ENCODE assay signal across 1 cellular context in the genomic region with DNA sequence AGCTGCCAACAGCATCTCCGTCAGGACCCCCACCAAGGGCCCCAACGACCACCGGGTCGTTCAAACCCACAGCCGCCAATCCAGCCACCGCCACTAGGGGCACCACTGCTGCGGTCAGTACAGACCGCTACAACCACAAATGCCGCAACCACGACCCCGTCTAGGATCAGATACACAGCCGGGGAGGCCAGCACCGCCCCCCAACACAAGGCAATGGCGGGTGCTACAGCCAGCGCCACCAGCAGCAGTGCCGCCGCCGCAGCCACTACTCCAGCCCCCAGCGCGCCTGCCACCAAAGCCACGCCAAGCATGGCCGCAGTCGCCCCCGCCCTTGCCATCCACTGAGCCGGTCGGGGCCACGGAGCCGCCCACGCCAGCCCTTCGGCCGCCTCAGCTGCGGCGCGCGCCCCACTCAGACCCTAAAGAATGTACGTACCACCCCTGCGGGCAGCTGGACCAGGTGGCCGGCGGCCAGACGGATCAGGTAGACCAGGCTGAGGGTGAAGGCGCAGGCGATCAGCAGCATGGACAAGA.
TF ChIP-seq lines count a peak whose summit lies in the region.

No MANE protein-coding gene starts in this region.

TF ChIP-seq in K562, 482 proteins besides CTCF, POLR2A, EP300 and RAD21 (continued from another document and continues in another):
- TF ChIP-seq RERE (CRISPR knock-in tag; IDR thresholded peaks at IDR 0.05; ENCODE audit: borderline replicate concordance), result 0 out of 2 replicates have a peak, but pooled peaks have one; percentile 46
- no peak for TF ChIP-seq DIDO1 (tag; IDR thresholded peaks at IDR 0.05; ENCODE audit: low read depth)
- TF ChIP-seq FOXM1 (IDR thresholded peaks at IDR 0.05; ENCODE audit: low read depth), result no peak
- peak; percentile 27; the same call in 1 of the 2 replicates for TF ChIP-seq FOXM1 (CRISPR knock-in tag; IDR thresholded peaks at IDR 0.05; ENCODE audit: low read depth)
- TF ChIP-seq TEAD4 (IDR thresholded peaks at IDR 0.05; ENCODE audit: low read length), result peak; percentile 74
- TF ChIP-seq TEAD4 (CRISPR knock-in tag; IDR thresholded peaks at IDR 0.05; ENCODE audit: borderline replicate concordance), result no peak
- TF ChIP-seq SIN3A (IDR thresholded peaks at IDR 0.05; ENCODE audit: borderline replicate concordance in 2 of 2, control insufficient read depth in 1 of 2, low read depth in 2 of 2, low read length in 2 of 2), result peak; percentile 3 to 47; a peak in 2 of 4 replicates
- no peak for TF ChIP-seq ZNF507 (tag; conservative IDR thresholded peaks at IDR 0.05)
- TF ChIP-seq ZNF431 (CRISPR knock-in tag; IDR thresholded peaks at IDR 0.05), result peak; percentile 73; the same call in 1 of the 2 replicates
- TF ChIP-seq HMG20B (CRISPR knock-in tag; IDR thresholded peaks at IDR 0.05), result no peak
- no peak for TF ChIP-seq ZNF785 (CRISPR knock-in tag; IDR thresholded peaks at IDR 0.05)
- no peak for TF ChIP-seq TAF15 (IDR thresholded peaks at IDR 0.05; ENCODE audit: low read depth, low read length)
- TF ChIP-seq MAX (CRISPR knock-in tag; IDR thresholded peaks at IDR 0.05), result no peak
- no peak for TF ChIP-seq BCLAF1 (IDR thresholded peaks at IDR 0.05; ENCODE audit: borderline replicate concordance in 1 of 2, control insufficient read depth in 1 of 2, low read depth in 2 of 2, low read length in 1 of 2)
- TF ChIP-seq CTCFL (IDR thresholded peaks at IDR 0.05; ENCODE audit: borderline replicate concordance, insufficient read depth, low read depth, low read length, poor library complexity, severe bottlenecking), result peak; percentile 74
- TF ChIP-seq, protein P1, sequence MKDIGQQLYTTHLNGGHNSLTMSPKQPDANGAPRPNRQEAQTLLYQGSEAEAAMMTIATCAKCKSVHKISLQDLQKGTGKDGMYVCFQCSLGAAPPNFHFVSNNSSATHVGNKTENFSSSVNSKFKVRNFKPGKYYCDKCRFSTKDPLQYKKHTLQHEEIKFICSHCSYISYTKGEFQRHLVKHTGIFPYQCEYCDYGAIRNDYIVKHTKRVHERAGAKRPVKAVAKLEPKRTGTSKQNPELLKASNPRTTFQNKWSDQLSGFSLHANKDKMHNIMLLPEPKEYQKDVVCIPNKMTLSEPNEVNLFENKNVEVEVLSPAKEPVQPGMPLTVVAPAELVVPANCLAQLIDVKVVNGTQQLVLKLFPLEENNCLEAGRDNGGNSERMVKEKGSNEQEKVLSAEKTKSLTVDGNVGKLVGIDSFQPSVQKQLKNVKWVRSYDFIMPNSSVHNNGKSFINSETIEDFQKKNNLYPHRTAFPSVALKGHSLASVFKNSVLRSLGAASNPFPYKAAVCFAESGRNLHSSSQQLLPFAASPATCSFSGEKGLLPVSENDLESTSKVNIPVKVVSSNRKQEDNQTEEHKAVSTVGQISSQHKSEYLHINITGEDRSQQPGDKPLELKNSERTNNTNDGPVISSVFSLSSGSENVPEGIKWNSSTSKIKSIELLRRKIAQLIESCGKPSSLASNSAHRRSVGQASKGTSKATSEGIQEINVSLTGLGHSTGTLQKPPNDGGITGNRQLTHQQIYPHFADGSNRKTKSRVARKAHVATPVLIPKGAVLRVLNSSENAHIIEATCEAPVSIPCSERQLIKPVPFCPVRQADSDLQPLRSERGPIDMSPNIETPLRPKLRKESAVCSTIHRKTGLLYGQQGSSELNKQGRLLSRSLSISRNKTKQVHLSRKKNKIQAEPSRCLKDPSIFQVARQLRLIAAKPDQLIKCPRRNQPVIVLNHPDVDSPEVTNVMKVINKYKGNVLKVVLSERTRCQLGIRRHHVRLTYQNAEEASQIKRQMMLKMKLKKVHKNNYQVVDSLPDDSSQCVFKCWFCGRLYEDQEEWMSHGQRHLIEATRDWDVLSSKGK (CRISPR knock-in tag; IDR thresholded peaks at IDR 0.05), result no peak
- TF ChIP-seq BRCA1 (IDR thresholded peaks at IDR 0.05), result no peak
- no peak for TF ChIP-seq BRCA1 (CRISPR knock-in tag; IDR thresholded peaks at IDR 0.05)
- peak; percentile 90 for TF ChIP-seq CHD1 (IDR thresholded peaks at IDR 0.05; ENCODE audit: low read length)
- no peak; the same call in 1 of the 2 replicates for TF ChIP-seq BRD4 (IDR thresholded peaks at IDR 0.05)
- TF ChIP-seq ZNF384 (IDR thresholded peaks at IDR 0.05; ENCODE audit: low read depth, low read length), result no peak
- TF ChIP-seq ERF (CRISPR knock-in tag; IDR thresholded peaks at IDR 0.05), result no peak
- no peak for TF ChIP-seq SP1 (CRISPR knock-in tag; IDR thresholded peaks at IDR 0.05)
- TF ChIP-seq, protein P2, sequence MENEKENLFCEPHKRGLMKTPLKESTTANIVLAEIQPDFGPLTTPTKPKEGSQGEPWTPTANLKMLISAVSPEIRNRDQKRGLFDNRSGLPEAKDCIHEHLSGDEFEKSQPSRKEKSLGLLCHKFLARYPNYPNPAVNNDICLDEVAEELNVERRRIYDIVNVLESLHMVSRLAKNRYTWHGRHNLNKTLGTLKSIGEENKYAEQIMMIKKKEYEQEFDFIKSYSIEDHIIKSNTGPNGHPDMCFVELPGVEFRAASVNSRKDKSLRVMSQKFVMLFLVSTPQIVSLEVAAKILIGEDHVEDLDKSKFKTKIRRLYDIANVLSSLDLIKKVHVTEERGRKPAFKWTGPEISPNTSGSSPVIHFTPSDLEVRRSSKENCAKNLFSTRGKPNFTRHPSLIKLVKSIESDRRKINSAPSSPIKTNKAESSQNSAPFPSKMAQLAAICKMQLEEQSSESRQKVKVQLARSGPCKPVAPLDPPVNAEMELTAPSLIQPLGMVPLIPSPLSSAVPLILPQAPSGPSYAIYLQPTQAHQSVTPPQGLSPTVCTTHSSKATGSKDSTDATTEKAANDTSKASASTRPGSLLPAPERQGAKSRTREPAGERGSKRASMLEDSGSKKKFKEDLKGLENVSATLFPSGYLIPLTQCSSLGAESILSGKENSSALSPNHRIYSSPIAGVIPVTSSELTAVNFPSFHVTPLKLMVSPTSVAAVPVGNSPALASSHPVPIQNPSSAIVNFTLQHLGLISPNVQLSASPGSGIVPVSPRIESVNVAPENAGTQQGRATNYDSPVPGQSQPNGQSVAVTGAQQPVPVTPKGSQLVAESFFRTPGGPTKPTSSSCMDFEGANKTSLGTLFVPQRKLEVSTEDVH (IDR thresholded peaks at IDR 0.05; ENCODE audit: low read depth, partially characterized antibody), result peak; percentile 43
- no peak for TF ChIP-seq ZFP36 (IDR thresholded peaks at IDR 0.05; ENCODE audit: low read depth, low read length, partially characterized antibody)
- no peak for TF ChIP-seq KLF10 (CRISPR knock-in tag; IDR thresholded peaks at IDR 0.05)
- TF ChIP-seq CXXC5 (CRISPR knock-in tag; IDR thresholded peaks at IDR 0.05), result peak; percentile 75
- TF ChIP-seq, protein P3, sequence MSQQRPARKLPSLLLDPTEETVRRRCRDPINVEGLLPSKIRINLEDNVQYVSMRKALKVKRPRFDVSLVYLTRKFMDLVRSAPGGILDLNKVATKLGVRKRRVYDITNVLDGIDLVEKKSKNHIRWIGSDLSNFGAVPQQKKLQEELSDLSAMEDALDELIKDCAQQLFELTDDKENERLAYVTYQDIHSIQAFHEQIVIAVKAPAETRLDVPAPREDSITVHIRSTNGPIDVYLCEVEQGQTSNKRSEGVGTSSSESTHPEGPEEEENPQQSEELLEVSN (IDR thresholded peaks at IDR 0.05; ENCODE audit: borderline replicate concordance in 1 of 2, extremely low read depth in 1 of 2, insufficient read depth in 1 of 2, insufficient read length in 1 of 2, low read depth in 1 of 2, low read length in 1 of 2, poor library complexity in 1 of 2, severe bottlenecking in 1 of 2), result no peak
- no peak for TF ChIP-seq ZNF280A (IDR thresholded peaks at IDR 0.05; ENCODE audit: low read depth, partially characterized antibody)
- TF ChIP-seq BCL6 (CRISPR knock-in tag; IDR thresholded peaks at IDR 0.05), result 0 out of 2 replicates have a peak, but pooled peaks have one; percentile 47
- 0 out of 2 replicates have a peak, but pooled peaks have one; percentile 22 for TF ChIP-seq TRIM28 (IDR thresholded peaks at IDR 0.05)
- no peak for TF ChIP-seq PML (IDR thresholded peaks at IDR 0.05; ENCODE audit: low read length)
- TF ChIP-seq, protein P4, sequence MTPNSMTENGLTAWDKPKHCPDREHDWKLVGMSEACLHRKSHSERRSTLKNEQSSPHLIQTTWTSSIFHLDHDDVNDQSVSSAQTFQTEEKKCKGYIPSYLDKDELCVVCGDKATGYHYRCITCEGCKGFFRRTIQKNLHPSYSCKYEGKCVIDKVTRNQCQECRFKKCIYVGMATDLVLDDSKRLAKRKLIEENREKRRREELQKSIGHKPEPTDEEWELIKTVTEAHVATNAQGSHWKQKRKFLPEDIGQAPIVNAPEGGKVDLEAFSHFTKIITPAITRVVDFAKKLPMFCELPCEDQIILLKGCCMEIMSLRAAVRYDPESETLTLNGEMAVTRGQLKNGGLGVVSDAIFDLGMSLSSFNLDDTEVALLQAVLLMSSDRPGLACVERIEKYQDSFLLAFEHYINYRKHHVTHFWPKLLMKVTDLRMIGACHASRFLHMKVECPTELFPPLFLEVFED (CRISPR knock-in tag; conservative IDR thresholded peaks at IDR 0.05), result peak; percentile 86; the same call in 1 of the 2 replicates
- 0 out of 2 replicates have a peak, but pooled peaks have one; percentile 63 for TF ChIP-seq ZNF444 (CRISPR knock-in tag; IDR thresholded peaks at IDR 0.05)
